Comparison of ENCODE assay signal across 14 cellular contexts in genomic region chr2:109446531-109447131, GRCh38.
DNase-seq lines count a peak whose midpoint lies in the region; ATAC-seq and TF ChIP-seq lines count a peak whose summit lies in the region.
"Had no signal": no experiment of that assay in that cellular context is flagged by ENCODE, and none has a peak within 500 bp of the region (broad histone marks: within the 10 kb centered on the region; RNA-seq: fewer than 3 reads in every experiment).

No MANE protein-coding gene starts in this region.

- peak; percentile 20 to 45 for ATAC-seq in natural killer cell treated with Interleukin-12 subunit alpha and Interleukin-12 subunit beta and Interleukin-15 and Interleukin-18, amount 100 ng/mL, for 72 hours
- ATAC-seq in GM19455 (IDR thresholded peaks at IDR 0.05; ENCODE audit: unreplicated experiment): no peak
- ATAC-seq: activated T-helper 17 cell treated with anti-CD3 and anti-CD28 coated beads, Interleukin-2, amount 50 U/mL, for 72 hours; stimulated activated naive CD8-positive, alpha-beta T cell treated with anti-CD3 and anti-CD28 coated beads, Interleukin-15, amount 100 ng/mL, for 72 hours had no signal

- no peak overlapping the region for H3K27ac Mint-ChIP-seq in natural killer cell treated with Interleukin-12 subunit alpha and Interleukin-12 subunit beta and Interleukin-15 and Interleukin-18, amount 100 ng/mL, for 72 hours
- H3K27ac Mint-ChIP-seq: activated T-helper 17 cell treated with anti-CD3 and anti-CD28 coated beads, Interleukin-2, amount 50 U/mL, for 72 hours; memory B cell; stimulated activated naive CD8-positive, alpha-beta T cell treated with anti-CD3 and anti-CD28 coated beads, Interleukin-15, amount 100 ng/mL, for 72 hours had no signal

- H3K4me1 Mint-ChIP-seq in natural killer cell treated with Interleukin-12 subunit alpha and Interleukin-12 subunit beta and Interleukin-15 and Interleukin-18, amount 100 ng/mL, for 72 hours (ENCODE audit: low read depth in 2 of 2): peaks cover 0 to 2% of the 10 kb centered on the region in 2 donors
- H3K4me1 Mint-ChIP-seq: activated T-helper 17 cell treated with anti-CD3 and anti-CD28 coated beads, Interleukin-2, amount 50 U/mL, for 72 hours; memory B cell had no signal

- peaks cover 19% of the 10 kb centered on the region for H3K36me3 Mint-ChIP-seq in natural killer cell treated with Interleukin-12 subunit alpha and Interleukin-12 subunit beta and Interleukin-15 and Interleukin-18, amount 100 ng/mL, for 72 hours

- H3K4me3 Mint-ChIP-seq in natural killer cell treated with Interleukin-12 subunit alpha and Interleukin-12 subunit beta and Interleukin-15 and Interleukin-18, amount 100 ng/mL, for 72 hours: no peak overlapping the region
- H3K4me3 Mint-ChIP-seq: activated T-helper 17 cell treated with anti-CD3 and anti-CD28 coated beads, Interleukin-2, amount 50 U/mL, for 72 hours; memory B cell; stimulated activated naive CD8-positive, alpha-beta T cell treated with anti-CD3 and anti-CD28 coated beads, Interleukin-15, amount 100 ng/mL, for 72 hours had no signal

- TF ChIP-seq CTCF in coronary artery (IDR thresholded peaks at IDR 0.05): no peak

- H3K27ac ChIP-seq in coronary artery (peak overlapping the region; percentile 73 to 92), temporal lobe (ENCODE audit: low read depth, low read length) (peak overlapping the region; percentile 76)
- H3K27ac ChIP-seq: epithelial cell of prostate had no signal

- peaks cover 18% of the 10 kb centered on the region for H3K9me3 Mint-ChIP-seq in natural killer cell treated with Interleukin-12 subunit alpha and Interleukin-12 subunit beta and Interleukin-15 and Interleukin-18, amount 100 ng/mL, for 72 hours

- H3K27me3 Mint-ChIP-seq in natural killer cell treated with Interleukin-12 subunit alpha and Interleukin-12 subunit beta and Interleukin-15 and Interleukin-18, amount 100 ng/mL, for 72 hours: peaks cover 16 to 18% of the 10 kb centered on the region in 2 donors
- H3K27me3 Mint-ChIP-seq: memory B cell; stimulated activated naive CD8-positive, alpha-beta T cell treated with anti-CD3 and anti-CD28 coated beads, Interleukin-15, amount 100 ng/mL, for 72 hours had no signal

- no peak overlapping the region for H3K4me3 ChIP-seq in coronary artery

- DNase-seq in LHCN-M2 (ENCODE audit: low read depth): peak; percentile 72
- peak; percentile 73 for DNase-seq in coronary artery (ENCODE audit: low spot score)
- no peak for DNase-seq in natural killer cell treated with Interleukin-12 subunit alpha and Interleukin-12 subunit beta and Interleukin-15 and Interleukin-18, amount 100 ng/mL, for 72 hours (ENCODE audit: low spot score)
- DNase-seq in HK-2 (ENCODE audit: unreplicated experiment): no peak
- no peak for DNase-seq in effector CD4-positive, alpha-beta T cell
- DNase-seq in inferior parietal cortex (ENCODE audit: extremely low spot score): no peak
- DNase-seq: activated CD4-positive, alpha-beta T cell treated with anti-CD3 and anti-CD28 coated beads, Interleukin-2, amount 50 U/mL, for 4 hours; MV-4-11; stimulated activated naive CD8-positive, alpha-beta T cell treated with anti-CD3 and anti-CD28 coated beads, Interleukin-15, amount 100 ng/mL, for 72 hours had no signal

Comparison
In these comparisons a context has a peak if more than half of its experiments do, and no peak if none do; other contexts are left out.
1. DNase-seq: peak in LHCN-M2 (single experiment) and coronary artery (single experiment); none in natural killer cell treated with Interleukin-12 subunit alpha and Interleukin-12 subunit beta and Interleukin-15 and Interleukin-18, amount 100 ng/mL, for 72 hours (single experiment), HK-2 (single experiment), effector CD4-positive, alpha-beta T cell (single experiment) and inferior parietal cortex (single experiment).